Comparison of ENCODE assay signal across 9 cellular contexts in the genomic region with DNA sequence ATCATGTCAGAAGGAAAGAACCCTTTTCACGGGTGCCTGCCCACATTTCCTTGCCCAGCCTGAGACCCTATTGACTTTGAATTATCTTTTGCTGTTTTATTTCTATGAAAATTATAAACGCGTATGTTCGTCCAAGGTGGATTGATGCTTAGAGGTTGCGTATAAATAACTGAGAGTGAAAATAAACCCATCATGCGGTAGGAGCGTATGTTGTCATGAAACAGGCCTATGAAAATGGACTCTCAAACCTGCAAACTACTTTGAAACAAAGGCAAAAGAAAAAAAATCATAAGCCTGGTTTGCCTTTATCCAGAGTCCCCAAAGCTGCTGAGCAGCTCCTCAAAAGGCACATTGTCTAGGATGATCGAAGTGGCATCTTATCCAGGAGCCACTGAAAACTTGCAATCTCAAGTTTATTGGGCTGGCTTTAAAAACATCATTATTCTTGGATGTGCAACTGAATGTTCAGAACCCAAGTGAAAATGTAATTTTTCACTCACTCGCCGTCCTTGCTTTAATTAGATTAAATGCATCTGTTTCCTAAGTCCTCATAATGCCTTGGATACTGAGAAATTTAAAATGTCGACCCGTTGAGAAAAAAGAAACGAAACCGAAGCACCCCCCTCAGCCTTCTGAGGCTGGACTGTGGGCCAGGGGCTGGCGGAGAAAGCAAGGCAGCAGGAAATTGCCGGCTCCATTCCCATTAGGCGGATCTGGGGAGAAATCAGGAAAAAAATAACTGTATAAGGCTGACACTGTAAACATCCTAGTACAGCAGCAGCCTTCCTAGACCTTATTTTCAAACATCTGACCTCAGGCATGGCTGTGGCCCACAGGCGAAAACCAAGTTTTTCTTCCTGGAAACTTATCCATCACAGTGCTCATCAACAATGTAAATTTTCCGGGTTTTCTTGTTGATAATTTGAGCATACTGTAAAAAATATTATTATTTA.
DNase-seq lines count a peak whose midpoint lies in the region; ATAC-seq lines count a peak whose summit lies in the region.
"Had no signal": no experiment of that assay in that cellular context is flagged by ENCODE, and none has a peak within 500 bp of the region (broad histone marks: within the 10 kb centered on the region; RNA-seq: fewer than 3 reads in every experiment).

No MANE protein-coding gene starts in this region.

- H3K9me3 ChIP-seq in aorta (ENCODE audit: control insufficient read depth, low read length), result no peaks in the 10 kb centered on the region

- no peaks in the 10 kb centered on the region for H3K27me3 Mint-ChIP-seq in activated naive CD8-positive, alpha-beta T cell treated with anti-CD3 and anti-CD28 coated beads, Interleukin-2, amount 10 ng/mL, durations not matched to agents 7 days and 5 days
- no peaks in the 10 kb centered on the region for H3K27me3 Mint-ChIP-seq in activated naive CD8-positive, alpha-beta T cell treated with anti-CD3 and anti-CD28 coated beads for 36 hours
- H3K27me3 Mint-ChIP-seq in activated T-helper 17 cell treated with anti-CD3 and anti-CD28 coated beads, Interleukin-2, amount 50 U/mL, for 72 hours, result no peaks in the 10 kb centered on the region
- H3K27me3 Mint-ChIP-seq: central memory CD8-positive, alpha-beta T cell had no signal

- H3K27me3 ChIP-seq in layer of hippocampus (ENCODE audit: control insufficient read depth, insufficient read depth, low read length) (no peaks in the 10 kb centered on the region), aorta (ENCODE audit: control insufficient read depth in 1 of 2, insufficient read depth in 2 of 2, low read length in 1 of 2) (no peaks in the 10 kb centered on the region)

- peak overlapping the region; percentile 98 for H3K27ac ChIP-seq in layer of hippocampus (ENCODE audit: low read depth, low read length)
- peak overlapping the region; percentile 87 to 96 for H3K27ac ChIP-seq in aorta (ENCODE audit: low read depth in 1 of 2, low read length in 2 of 2)

- H3K4me3 ChIP-seq in aorta (ENCODE audit: low read length in 2 of 2), result peak overlapping the region in 1 of 2 donors; percentile 13

- no peak for ATAC-seq in activated naive CD8-positive, alpha-beta T cell treated with anti-CD3 and anti-CD28 coated beads, Interleukin-2, amount 10 ng/mL, durations not matched to agents 7 days and 5 days (ENCODE audit: low read depth)
- no peak for ATAC-seq in activated T-helper 17 cell treated with anti-CD3 and anti-CD28 coated beads, Interleukin-2, amount 50 U/mL, for 72 hours (replicated peaks)
- ATAC-seq in aorta (ENCODE audit: low FRiP score), result no peak
- no peak for ATAC-seq in HG02588 (IDR thresholded peaks at IDR 0.05; ENCODE audit: unreplicated experiment)

- H3K36me3 Mint-ChIP-seq in activated naive CD8-positive, alpha-beta T cell treated with anti-CD3 and anti-CD28 coated beads, Interleukin-2, amount 10 ng/mL, durations not matched to agents 7 days and 5 days, result no peaks in the 10 kb centered on the region
- no peaks in the 10 kb centered on the region for H3K36me3 Mint-ChIP-seq in activated naive CD8-positive, alpha-beta T cell treated with anti-CD3 and anti-CD28 coated beads for 36 hours
- peaks cover 3% of the 10 kb centered on the region for H3K36me3 Mint-ChIP-seq in activated T-helper 17 cell treated with anti-CD3 and anti-CD28 coated beads, Interleukin-2, amount 50 U/mL, for 72 hours (ENCODE audit: low read depth)

- POLR2A ChIA-PET in activated naive CD8-positive, alpha-beta T cell treated with anti-CD3 and anti-CD28 coated beads, Interleukin-2, amount 10 ng/mL, durations not matched to agents 7 days and 5 days (lab: Charles Lee), result no interaction called here

- peaks cover 13% of the 10 kb centered on the region for H3K4me1 Mint-ChIP-seq in activated naive CD8-positive, alpha-beta T cell treated with anti-CD3 and anti-CD28 coated beads, Interleukin-2, amount 10 ng/mL, durations not matched to agents 7 days and 5 days
- H3K4me1 Mint-ChIP-seq in activated naive CD8-positive, alpha-beta T cell treated with anti-CD3 and anti-CD28 coated beads for 36 hours, result peaks cover 28% of the 10 kb centered on the region
- peaks cover 21% of the 10 kb centered on the region for H3K4me1 Mint-ChIP-seq in activated T-helper 17 cell treated with anti-CD3 and anti-CD28 coated beads, Interleukin-2, amount 50 U/mL, for 72 hours

- no peaks in the 10 kb centered on the region for H3K36me3 ChIP-seq in aorta (ENCODE audit: control insufficient read depth in 1 of 2, insufficient read depth in 2 of 2, low read length in 1 of 2)

- H3K27ac Mint-ChIP-seq in activated naive CD8-positive, alpha-beta T cell treated with anti-CD3 and anti-CD28 coated beads, Interleukin-2, amount 10 ng/mL, durations not matched to agents 7 days and 5 days, result no peak overlapping the region
- no peak overlapping the region for H3K27ac Mint-ChIP-seq in activated naive CD8-positive, alpha-beta T cell treated with anti-CD3 and anti-CD28 coated beads for 36 hours
- peak overlapping the region; percentile 72 for H3K27ac Mint-ChIP-seq in activated T-helper 17 cell treated with anti-CD3 and anti-CD28 coated beads, Interleukin-2, amount 50 U/mL, for 72 hours

- no peaks in the 10 kb centered on the region for H3K9me3 Mint-ChIP-seq in activated naive CD8-positive, alpha-beta T cell treated with anti-CD3 and anti-CD28 coated beads, Interleukin-2, amount 10 ng/mL, durations not matched to agents 7 days and 5 days
- no peaks in the 10 kb centered on the region for H3K9me3 Mint-ChIP-seq in activated naive CD8-positive, alpha-beta T cell treated with anti-CD3 and anti-CD28 coated beads for 36 hours
- H3K9me3 Mint-ChIP-seq in activated T-helper 17 cell treated with anti-CD3 and anti-CD28 coated beads, Interleukin-2, amount 50 U/mL, for 72 hours, result no peaks in the 10 kb centered on the region
- H3K9me3 Mint-ChIP-seq: central memory CD8-positive, alpha-beta T cell had no signal

- WGBS in aorta, 2 donors, result 35 to 38% methylated on average over 19 of the region's 19 CpGs

- H3K4me3 Mint-ChIP-seq in activated naive CD8-positive, alpha-beta T cell treated with anti-CD3 and anti-CD28 coated beads, Interleukin-2, amount 10 ng/mL, durations not matched to agents 7 days and 5 days, result no peak overlapping the region
- no peak overlapping the region for H3K4me3 Mint-ChIP-seq in activated naive CD8-positive, alpha-beta T cell treated with anti-CD3 and anti-CD28 coated beads for 36 hours
- peak overlapping the region; percentile 89 for H3K4me3 Mint-ChIP-seq in activated T-helper 17 cell treated with anti-CD3 and anti-CD28 coated beads, Interleukin-2, amount 50 U/mL, for 72 hours
- H3K4me3 Mint-ChIP-seq: central memory CD8-positive, alpha-beta T cell had no signal

- intact Hi-C loops in aorta (cut with DNase I), result loop anchor here in 1 of 2 donors (1.0 kb wide), 1 partner anchor 11 kb away; no protein-coding TSS in a partner anchor

- peak; percentile 10 for DNase-seq in activated naive CD8-positive, alpha-beta T cell treated with anti-CD3 and anti-CD28 coated beads, Interleukin-2, amount 10 ng/mL, durations not matched to agents 7 days and 5 days
- no peak for DNase-seq in activated naive CD8-positive, alpha-beta T cell treated with anti-CD3 and anti-CD28 coated beads for 36 hours
- DNase-seq in aorta (peak; percentile 36 to 49), NCI-H1436 treated with DMSO at 0.1 percent for 48 hours (lab: John Stamatoyannopoulos, UW) (no peak)
- no peak for DNase-seq in stimulated activated naive CD4-positive, alpha-beta T cell treated with Interleukin-2 at 50 U/mL for 16 hours (lab: John Stamatoyannopoulos, UW)

- H3K4me1 ChIP-seq in aorta (ENCODE audit: control insufficient read depth in 1 of 2, insufficient read depth in 2 of 2, low read length in 2 of 2), result peaks cover 2 to 3% of the 10 kb centered on the region in 2 donors

Comparison
In these comparisons a context has a peak if more than half of its experiments do, and no peak if none do; other contexts are left out.
1. DNase-seq: peak in activated naive CD8-positive, alpha-beta T cell treated with anti-CD3 and anti-CD28 coated beads, Interleukin-2, amount 10 ng/mL, durations not matched to agents 7 days and 5 days (single experiment) and aorta (2 of 2); none in activated naive CD8-positive, alpha-beta T cell treated with anti-CD3 and anti-CD28 coated beads for 36 hours (single experiment), NCI-H1436 treated with DMSO at 0.1 percent for 48 hours (single experiment) and stimulated activated naive CD4-positive, alpha-beta T cell treated with Interleukin-2 at 50 U/mL for 16 hours (single experiment).